1 cellular context compared by ENCODE assay signal in the genomic region with DNA sequence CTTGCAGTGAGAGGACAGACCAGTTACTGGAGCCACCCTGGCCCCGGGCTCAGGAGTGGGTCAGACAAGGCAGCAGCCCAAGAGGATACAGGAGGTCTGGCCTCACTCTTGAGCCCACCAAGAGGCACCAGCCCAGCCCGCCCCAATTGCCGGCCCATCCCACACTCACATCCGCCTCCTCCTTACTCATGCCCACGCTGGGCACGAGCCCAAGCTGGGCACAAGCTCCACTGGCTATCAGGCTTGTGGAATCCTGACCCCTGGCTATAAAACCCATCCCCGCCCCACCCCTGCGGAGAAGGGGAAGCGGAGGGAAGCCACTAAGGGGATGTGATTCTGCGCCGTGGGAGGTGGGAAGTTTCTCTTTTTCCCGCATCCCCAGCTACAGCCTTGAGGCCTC.
TF ChIP-seq lines count a peak whose summit lies in the region.

No MANE protein-coding gene starts in this region.

TF ChIP-seq in HepG2, 621 proteins besides CTCF, POLR2A, EP300 and RAD21:
- TF ChIP-seq, protein P1, sequence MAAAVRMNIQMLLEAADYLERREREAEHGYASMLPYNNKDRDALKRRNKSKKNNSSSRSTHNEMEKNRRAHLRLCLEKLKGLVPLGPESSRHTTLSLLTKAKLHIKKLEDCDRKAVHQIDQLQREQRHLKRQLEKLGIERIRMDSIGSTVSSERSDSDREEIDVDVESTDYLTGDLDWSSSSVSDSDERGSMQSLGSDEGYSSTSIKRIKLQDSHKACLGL (CRISPR knock-in tag; IDR thresholded peaks at IDR 0.05): no peak
- TF ChIP-seq ZFP36L2 (CRISPR knock-in tag; IDR thresholded peaks at IDR 0.05): no peak
- no peak for TF ChIP-seq ATAD3A (CRISPR knock-in tag; IDR thresholded peaks at IDR 0.05)
- TF ChIP-seq, protein P2, sequence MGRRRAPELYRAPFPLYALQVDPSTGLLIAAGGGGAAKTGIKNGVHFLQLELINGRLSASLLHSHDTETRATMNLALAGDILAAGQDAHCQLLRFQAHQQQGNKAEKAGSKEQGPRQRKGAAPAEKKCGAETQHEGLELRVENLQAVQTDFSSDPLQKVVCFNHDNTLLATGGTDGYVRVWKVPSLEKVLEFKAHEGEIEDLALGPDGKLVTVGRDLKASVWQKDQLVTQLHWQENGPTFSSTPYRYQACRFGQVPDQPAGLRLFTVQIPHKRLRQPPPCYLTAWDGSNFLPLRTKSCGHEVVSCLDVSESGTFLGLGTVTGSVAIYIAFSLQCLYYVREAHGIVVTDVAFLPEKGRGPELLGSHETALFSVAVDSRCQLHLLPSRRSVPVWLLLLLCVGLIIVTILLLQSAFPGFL (CRISPR knock-in tag; IDR thresholded peaks at IDR 0.05): no peak
- no peak for TF ChIP-seq ATF1 (CRISPR knock-in tag; IDR thresholded peaks at IDR 0.05)
- TF ChIP-seq SUZ12 (IDR thresholded peaks at IDR 0.05; ENCODE audit: low read depth, low read length): no peak
- no peak for TF ChIP-seq IRF2 (CRISPR knock-in tag; IDR thresholded peaks at IDR 0.05)
- no peak for TF ChIP-seq ZNF253 (CRISPR knock-in tag; IDR thresholded peaks at IDR 0.05; ENCODE audit: borderline replicate concordance)
- TF ChIP-seq, protein P3, sequence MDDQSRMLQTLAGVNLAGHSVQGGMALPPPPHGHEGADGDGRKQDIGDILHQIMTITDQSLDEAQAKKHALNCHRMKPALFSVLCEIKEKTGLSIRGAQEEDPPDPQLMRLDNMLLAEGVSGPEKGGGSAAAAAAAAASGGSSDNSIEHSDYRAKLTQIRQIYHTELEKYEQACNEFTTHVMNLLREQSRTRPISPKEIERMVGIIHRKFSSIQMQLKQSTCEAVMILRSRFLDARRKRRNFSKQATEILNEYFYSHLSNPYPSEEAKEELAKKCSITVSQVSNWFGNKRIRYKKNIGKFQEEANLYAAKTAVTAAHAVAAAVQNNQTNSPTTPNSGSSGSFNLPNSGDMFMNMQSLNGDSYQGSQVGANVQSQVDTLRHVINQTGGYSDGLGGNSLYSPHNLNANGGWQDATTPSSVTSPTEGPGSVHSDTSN (CRISPR knock-in tag; IDR thresholded peaks at IDR 0.05; ENCODE audit: borderline replicate concordance): no peak
- TF ChIP-seq POGZ (CRISPR knock-in tag; IDR thresholded peaks at IDR 0.05): no peak
